Comparison of ENCODE assay signal across 9 cellular contexts in the genomic region with DNA sequence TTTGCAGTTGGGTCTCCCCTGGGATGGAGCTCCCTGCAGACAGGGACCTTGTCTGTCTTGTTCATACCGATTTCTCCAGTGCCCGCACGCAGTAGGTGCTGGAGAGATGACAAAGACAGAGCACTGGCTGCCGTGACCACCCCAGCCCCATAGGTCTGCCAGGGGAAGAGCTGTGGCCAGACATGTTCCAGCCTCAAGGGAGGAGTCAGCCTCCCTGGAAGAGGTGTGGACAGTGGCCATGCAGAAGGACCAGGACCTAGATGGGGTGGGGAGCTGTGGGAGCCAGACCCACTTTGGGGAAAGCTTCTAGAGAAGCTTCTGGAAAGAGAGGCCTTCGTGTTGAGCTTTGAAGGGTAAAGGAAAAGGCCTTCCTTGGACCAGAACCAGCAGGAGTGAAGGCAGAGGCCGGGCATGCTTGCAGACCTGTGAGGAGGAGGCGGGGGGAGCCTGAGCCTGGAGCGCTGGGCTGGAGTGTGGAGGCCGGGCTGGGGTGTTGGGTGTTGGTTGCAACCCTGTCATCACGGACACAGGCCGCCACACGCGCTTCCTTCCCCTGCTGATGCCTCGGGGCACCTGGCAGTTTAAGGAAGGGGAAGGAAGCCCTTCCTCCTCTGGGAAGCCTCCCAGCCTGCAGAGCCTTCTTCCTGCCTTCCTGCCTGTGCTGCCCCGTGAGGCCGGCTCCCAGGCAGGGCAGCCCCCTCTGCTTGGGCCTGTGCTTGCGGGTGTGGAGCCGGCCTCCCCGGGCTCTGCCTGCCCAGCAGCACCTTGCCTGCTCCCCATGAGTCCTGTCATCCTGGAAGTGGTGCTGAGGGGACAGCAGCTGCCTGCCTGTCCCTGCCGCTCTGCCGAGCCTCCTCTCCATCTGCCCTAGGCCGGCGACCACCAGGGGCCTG. TPM values are rescaled to one million over a fixed set of nuclear protein-coding genes. Genes with fewer than 3 reads are reported as not detected.
DNase-seq lines count a peak whose midpoint lies in the region; ATAC-seq and TF ChIP-seq lines count a peak whose summit lies in the region.
"Had no signal": no experiment of that assay in that cellular context is flagged by ENCODE, and none has a peak within 500 bp of the region (broad histone marks: within the 10 kb centered on the region; RNA-seq: fewer than 3 reads in every experiment).

No MANE protein-coding gene starts in this region.

- no peak for TF ChIP-seq EP300 in SK-N-SH (IDR thresholded peaks at IDR 0.05; ENCODE audit: borderline replicate concordance in 1 of 2, low read depth in 1 of 2, low read length in 1 of 2)

- DNase-seq in SK-N-SH (no peak), RPMI7951 (ENCODE audit: low read depth) (peak; percentile 59), heart left ventricle (peak; percentile 63 to 86 (median 77)), gastrocnemius medialis (peak in 1 of 2 donors; percentile 51)
- DNase-seq: ovary had no signal

- no peaks in the 10 kb centered on the region for H3F3A ChIP-seq in SK-N-SH (replicated peaks; ENCODE audit: insufficient read depth)

- POLR2A ChIA-PET in SK-N-SH (lab: Yijun Ruan, JAX) = no interaction called here

- TF ChIP-seq POLR2A in heart left ventricle (IDR thresholded peaks at IDR 0.05) (no peak), gastrocnemius medialis (IDR thresholded peaks at IDR 0.05) (no peak)

- peaks cover 12% of the 10 kb centered on the region; the same call in 1 of the 2 replicates for H4K20me1 ChIP-seq in SK-N-SH (ENCODE audit: insufficient read depth)

- no peak overlapping the region for H3K9ac ChIP-seq in SK-N-SH

- H3K9me3 ChIP-seq in SK-N-SH = no peaks in the 10 kb centered on the region
- H3K9me3 ChIP-seq in heart left ventricle = no peaks in the 10 kb centered on the region
- H3K9me3 ChIP-seq in gastrocnemius medialis = no peaks in the 10 kb centered on the region
- H3K9me3 ChIP-seq: ovary had no signal

- no peak for TF ChIP-seq RAD21 in SK-N-SH (IDR thresholded peaks at IDR 0.05; ENCODE audit: low read length)

- H3K4me3 ChIP-seq in SK-N-SH (ENCODE audit: low read depth in 2 of 2, low read length in 1 of 2) (no peak overlapping the region), heart left ventricle (no peak overlapping the region), gastrocnemius medialis (peak overlapping the region in 2 of 4 donors; percentile 5 to 10)
- H3K4me3 ChIP-seq: ovary had no signal

- no peak overlapping the region for H2AFZ ChIP-seq in SK-N-SH (ENCODE audit: low read depth)

- H3K79me2 ChIP-seq in SK-N-SH (ENCODE audit: insufficient read depth) = peaks cover 43% of the 10 kb centered on the region

- H3K27me3 ChIP-seq in SK-N-SH (ENCODE audit: insufficient read depth) = no peaks in the 10 kb centered on the region
- H3K27me3 ChIP-seq in heart left ventricle = no peaks in the 10 kb centered on the region
- H3K27me3 ChIP-seq in gastrocnemius medialis = no peaks in the 10 kb centered on the region
- H3K27me3 ChIP-seq: ovary had no signal

- no peak for TF ChIP-seq CTCF in SK-N-SH (IDR thresholded peaks at IDR 0.05)
- no peak for TF ChIP-seq CTCF in heart left ventricle (IDR thresholded peaks at IDR 0.05)
- TF ChIP-seq CTCF in gastrocnemius medialis (IDR thresholded peaks at IDR 0.05 in 4 of 5, conservative IDR thresholded peaks at IDR 0.05 in 1 of 5) = no peak

- 91% methylated on average over 10 of the region's 23 CpGs for WGBS in SK-N-SH (ENCODE audit: low lambda C conversion rate)
- 52 to 61% (median 57%) methylated on average over 11 to 23 of the region's 23 CpGs for WGBS in heart left ventricle, 4 donors

- intact Hi-C loops in heart left ventricle (cut with DNase I) (loop anchor here in 1 of 10 donors (2.0 kb wide), 1 partner anchor 86 kb away; no protein-coding TSS in a partner anchor), gastrocnemius medialis (cut with DNase I; ENCODE audit: low total_unique reads) (loop anchor here (10.0 kb wide), 1 partner anchor 626 kb away; no protein-coding TSS in a partner anchor)

- H3K27ac ChIP-seq in SK-N-SH (ENCODE audit: low read depth in 2 of 2, low read length in 1 of 2) (peak overlapping the region in 1 of 2 experiments; percentile 19; a peak in 1 of 4 replicates), heart left ventricle (peak overlapping the region in 4 of 12 donors; percentile 22 to 96 (median 58)), gastrocnemius medialis (peak overlapping the region; percentile 87 to 99 (median 98))
- H3K27ac ChIP-seq: ovary had no signal

- in situ Hi-C loops in gastrocnemius medialis (cut with MboI; ENCODE audit: low sequenced_read_pairs in 4 of 4) = no loop called here

- no peaks in the 10 kb centered on the region for H3K9me2 ChIP-seq in SK-N-SH

- ATAC-seq in SK-N-SH treated with all-trans-retinoic acid at 6 μM for 48 hours (no peak), heart left ventricle (peak in 3 of 4 donors; percentile 43 to 62 (median 48)), gastrocnemius medialis (no peak), GM21529 (IDR thresholded peaks at IDR 0.05; ENCODE audit: unreplicated experiment) (no peak), HG03521 (IDR thresholded peaks at IDR 0.05; ENCODE audit: unreplicated experiment) (no peak), GM19324 (IDR thresholded peaks at IDR 0.05; ENCODE audit: low FRiP score, unreplicated experiment) (no peak)

- H3K4me2 ChIP-seq in SK-N-SH = no peak overlapping the region

- H3K36me3 ChIP-seq in SK-N-SH (replicated peaks in 1 of 2; ENCODE audit: control insufficient read depth in 1 of 2, insufficient read depth in 2 of 2, low read length in 1 of 2) (no peaks in the 10 kb centered on the region), heart left ventricle (peaks cover 0 to 34% (median 0%) of the 10 kb centered on the region in 9 donors), gastrocnemius medialis (peaks cover 0 to 7% of the 10 kb centered on the region in 2 donors)
- H3K36me3 ChIP-seq: ovary had no signal

- CTCF ChIA-PET in SK-N-SH (lab: Yijun Ruan, JAX) = interaction anchor here (0.7 to 10.0 kb wide), 12 partner anchors 9 to 273 kb away, joined by 3 to 144 read pairs (median 5); no protein-coding TSS in a partner anchor

- H3K4me1 ChIP-seq in SK-N-SH (ENCODE audit: control insufficient read depth in 1 of 2, insufficient read depth in 2 of 2, low read depth in 1 of 2, low read length in 1 of 2) (peaks cover 11 to 22% of the 10 kb centered on the region in 2 experiments; a peak in 2 of 4 replicates), heart left ventricle (peaks cover 0 to 82% (median 40%) of the 10 kb centered on the region in 12 donors), gastrocnemius medialis (peaks cover 65 to 86% of the 10 kb centered on the region in 2 donors)

TF ChIP-seq in SK-N-SH, 30 proteins besides CTCF, POLR2A, EP300 and RAD21 (continues in another document):
- TF ChIP-seq RFX5 (IDR thresholded peaks at IDR 0.05; ENCODE audit: low read length) = no peak

TF ChIP-seq in SK-N-SH treated with all-trans-retinoic acid at 6 μM for 48 hours, 23 proteins besides CTCF, POLR2A, EP300 and RAD21:
- TF ChIP-seq CSDC2 (CRISPR knock-in tag; IDR thresholded peaks at IDR 0.05) (no peak), ESRRG (CRISPR knock-in tag; IDR thresholded peaks at IDR 0.05) (no peak), ZNF8 (CRISPR knock-in tag; IDR thresholded peaks at IDR 0.05) (no peak), SNAI2 (CRISPR knock-in tag; IDR thresholded peaks at IDR 0.05) (no peak), ARNTL (CRISPR knock-in tag; IDR thresholded peaks at IDR 0.05; ENCODE audit: borderline replicate concordance, low read depth) (no peak), ZNF565 (CRISPR knock-in tag; conservative IDR thresholded peaks at IDR 0.05; ENCODE audit: low read depth) (no peak), ZFP3 (CRISPR knock-in tag; IDR thresholded peaks at IDR 0.05) (no peak), ZFP30 (CRISPR knock-in tag; IDR thresholded peaks at IDR 0.05) (no peak), ZC3H10 (CRISPR knock-in tag; IDR thresholded peaks at IDR 0.05) (no peak), TCF4 (CRISPR knock-in tag; IDR thresholded peaks at IDR 0.05; ENCODE audit: borderline replicate concordance) (no peak)
- TF ChIP-seq, protein P1, sequence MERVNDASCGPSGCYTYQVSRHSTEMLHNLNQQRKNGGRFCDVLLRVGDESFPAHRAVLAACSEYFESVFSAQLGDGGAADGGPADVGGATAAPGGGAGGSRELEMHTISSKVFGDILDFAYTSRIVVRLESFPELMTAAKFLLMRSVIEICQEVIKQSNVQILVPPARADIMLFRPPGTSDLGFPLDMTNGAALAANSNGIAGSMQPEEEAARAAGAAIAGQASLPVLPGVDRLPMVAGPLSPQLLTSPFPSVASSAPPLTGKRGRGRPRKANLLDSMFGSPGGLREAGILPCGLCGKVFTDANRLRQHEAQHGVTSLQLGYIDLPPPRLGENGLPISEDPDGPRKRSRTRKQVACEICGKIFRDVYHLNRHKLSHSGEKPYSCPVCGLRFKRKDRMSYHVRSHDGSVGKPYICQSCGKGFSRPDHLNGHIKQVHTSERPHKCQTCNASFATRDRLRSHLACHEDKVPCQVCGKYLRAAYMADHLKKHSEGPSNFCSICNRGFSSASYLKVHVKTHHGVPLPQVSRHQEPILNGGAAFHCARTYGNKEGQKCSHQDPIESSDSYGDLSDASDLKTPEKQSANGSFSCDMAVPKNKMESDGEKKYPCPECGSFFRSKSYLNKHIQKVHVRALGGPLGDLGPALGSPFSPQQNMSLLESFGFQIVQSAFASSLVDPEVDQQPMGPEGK (CRISPR knock-in tag; IDR thresholded peaks at IDR 0.05; ENCODE audit: borderline replicate concordance) = no peak
TF ChIP-seq in SK-N-SH treated with all-trans-retinoic acid at 6 μM for 48 hours: peak in this region for 0.

RNA-seq across cellular contexts. Expression of a gene that starts 12.3 kb away (rescaled TPM):
- polyA plus RNA-seq in SK-N-SH (2012; rRNA removed) = 4.3 and 5.5 TPM in 2 replicates
- polyA plus RNA-seq in SK-N-SH (2012; cell fraction: cytosol; rRNA removed) = 1.9 and 2.5 TPM in 2 replicates
- 12.2 and 12.5 TPM in 2 replicates for polyA plus RNA-seq in SK-N-SH (2012; cell fraction: nucleus; rRNA removed)
- total RNA-seq in RPMI7951 (2014; rRNA removed; shearing (Covaris generic)) = 4.2 and 5.1 TPM in 2 replicates
- total RNA-seq in heart left ventricle = 10 to 100 TPM in 1 of 9 donors, 1 to 10 TPM in 8; 1.0 to 13.9 (median 2.6) TPM
- 1 to 10 TPM; 1.3 to 7.5 TPM for polyA plus RNA-seq in heart left ventricle
- total RNA-seq in gastrocnemius medialis = 10 to 100 TPM; 18.5 to 63.5 (median 36.7) TPM

Comparison
In these comparisons a context has a peak if more than half of its experiments do, and no peak if none do; other contexts are left out.
1. ATAC-seq: peak in heart left ventricle (3 of 4); none in SK-N-SH treated with all-trans-retinoic acid at 6 μM for 48 hours (single experiment), gastrocnemius medialis (0 of 2), GM21529 (single experiment), HG03521 (single experiment) and GM19324 (single experiment).